21 cellular contexts compared by ENCODE assay signal in genomic region chr15:22265056-22265945, GRCh38.
DNase-seq lines count a peak whose midpoint lies in the region; ATAC-seq and TF ChIP-seq lines count a peak whose summit lies in the region.
"Had no signal": no experiment of that assay in that cellular context is flagged by ENCODE, and none has a peak within 500 bp of the region (broad histone marks: within the 10 kb centered on the region; RNA-seq: fewer than 3 reads in every experiment).

No MANE protein-coding gene starts in this region.

- H3K4me1 Mint-ChIP-seq in activated CD4-positive, alpha-beta T cell treated with anti-CD3 and anti-CD28 coated beads for 36 hours, result peaks cover 10% of the 10 kb centered on the region
- H3K4me1 Mint-ChIP-seq in activated CD4-positive, alpha-beta T cell treated with anti-CD3 and anti-CD28 coated beads, Interleukin-2, amount 10 ng/mL, durations not matched to agents 7 days and 5 days, result peaks cover 12% of the 10 kb centered on the region
- peaks cover 11% of the 10 kb centered on the region for H3K4me1 Mint-ChIP-seq in CD4-positive, alpha-beta T cell (ENCODE audit: low read depth)
- peaks cover 9% of the 10 kb centered on the region for H3K4me1 Mint-ChIP-seq in activated CD8-positive, alpha-beta T cell treated with anti-CD3 and anti-CD28 coated beads, Interleukin-2, amount 10 ng/mL, durations not matched to agents 7 days and 5 days (ENCODE audit: low read depth)
- H3K4me1 Mint-ChIP-seq in naive thymus-derived CD4-positive, alpha-beta T cell, result peaks cover 6 to 13% (median 12%) of the 10 kb centered on the region in 7 donors

- H3K4me3 ChIP-seq in naive thymus-derived CD4-positive, alpha-beta T cell (ENCODE audit: low read length), result no peak overlapping the region
- no peak overlapping the region for H3K4me3 ChIP-seq in vagina
- H3K4me3 ChIP-seq: BLaER1 treated with 17β-estradiol and CSF1 and Interleukin-3, amounts not matched to agents 10 nM and 100 nM; body of pancreas; coronary artery; SJSA1; tibial nerve had no signal

- TF ChIP-seq POLR2A in vagina (IDR thresholded peaks at IDR 0.05), result no peak

- peaks cover 3% of the 10 kb centered on the region for H3K27me3 ChIP-seq in CD4-positive, alpha-beta T cell (ENCODE audit: control insufficient read depth, insufficient read depth, low read length)
- no peaks in the 10 kb centered on the region for H3K27me3 ChIP-seq in naive thymus-derived CD4-positive, alpha-beta T cell (ENCODE audit: control insufficient read depth in 2 of 2, insufficient read depth in 2 of 2, low read length in 2 of 2)
- H3K27me3 ChIP-seq in foreskin keratinocyte, result no peaks in the 10 kb centered on the region
- no peaks in the 10 kb centered on the region for H3K27me3 ChIP-seq in vagina
- H3K27me3 ChIP-seq: body of pancreas, SJSA1, tibial nerve had no signal

- POLR2A ChIA-PET in activated CD4-positive, alpha-beta T cell treated with anti-CD3 and anti-CD28 coated beads for 36 hours (lab: Charles Lee), result no interaction called here
- POLR2A ChIA-PET in activated CD4-positive, alpha-beta T cell treated with anti-CD3 and anti-CD28 coated beads, Interleukin-2, amount 10 ng/mL, durations not matched to agents 7 days and 5 days (lab: Charles Lee), result no interaction called here
- POLR2A ChIA-PET in CD4-positive, alpha-beta T cell (lab: Charles Lee), result interaction anchor here (1.0 kb wide), 1 partner anchor 44 kb away, joined by 6 read pairs; no protein-coding TSS in a partner anchor
- POLR2A ChIA-PET in activated CD8-positive, alpha-beta T cell treated with anti-CD3 and anti-CD28 coated beads, Interleukin-2, amount 10 ng/mL, durations not matched to agents 7 days and 5 days (lab: Charles Lee), result no interaction called here
- POLR2A ChIA-PET in naive thymus-derived CD4-positive, alpha-beta T cell (lab: Charles Lee), result no interaction called here

- no peaks in the 10 kb centered on the region for H3K9me3 ChIP-seq in CD4-positive, alpha-beta T cell (ENCODE audit: control insufficient read depth, low read length)
- H3K9me3 ChIP-seq in naive thymus-derived CD4-positive, alpha-beta T cell (ENCODE audit: control insufficient read depth in 2 of 3, low read length in 3 of 3), result no peaks in the 10 kb centered on the region
- H3K9me3 ChIP-seq in vagina, result no peaks in the 10 kb centered on the region
- H3K9me3 ChIP-seq: BLaER1 treated with 17β-estradiol and CSF1 and Interleukin-3, amounts not matched to agents 10 nM and 100 nM; body of pancreas; SJSA1; tibial nerve had no signal

- peak; percentile 60 for ATAC-seq in activated CD4-positive, alpha-beta T cell treated with anti-CD3 and anti-CD28 coated beads for 36 hours
- peak; percentile 29 for ATAC-seq in CD4-positive, alpha-beta T cell (ENCODE audit: poor library complexity)
- peak; percentile 13 for ATAC-seq in activated CD8-positive, alpha-beta T cell treated with anti-CD3 and anti-CD28 coated beads, Interleukin-2, amount 10 ng/mL, durations not matched to agents 7 days and 5 days
- peak; percentile 33 for ATAC-seq in naive thymus-derived CD4-positive, alpha-beta T cell
- ATAC-seq in foreskin keratinocyte, result no peak
- ATAC-seq: left colon, sciatic nerve had no signal

- TF ChIP-seq CTCF in CD4-positive, alpha-beta T cell (IDR thresholded peaks at IDR 0.05), result no peak
- no peak for TF ChIP-seq CTCF in foreskin keratinocyte (conservative IDR thresholded peaks at IDR 0.05)
- no peak for TF ChIP-seq CTCF in vagina (IDR thresholded peaks at IDR 0.05)

- H3K4me1 ChIP-seq in naive thymus-derived CD4-positive, alpha-beta T cell (ENCODE audit: control insufficient read depth in 2 of 2, insufficient read depth in 2 of 2, low read length in 2 of 2), result peaks cover 17 to 40% of the 10 kb centered on the region in 2 donors
- H3K4me1 ChIP-seq in foreskin keratinocyte (no peaks in the 10 kb centered on the region), vagina (no peaks in the 10 kb centered on the region)
- H3K4me1 ChIP-seq: body of pancreas, SJSA1, tibial nerve had no signal

- no peaks in the 10 kb centered on the region for H3K36me3 Mint-ChIP-seq in activated CD4-positive, alpha-beta T cell treated with anti-CD3 and anti-CD28 coated beads for 36 hours (ENCODE audit: low read depth)
- H3K36me3 Mint-ChIP-seq in activated CD4-positive, alpha-beta T cell treated with anti-CD3 and anti-CD28 coated beads, Interleukin-2, amount 10 ng/mL, durations not matched to agents 7 days and 5 days (ENCODE audit: low read depth), result no peaks in the 10 kb centered on the region
- no peaks in the 10 kb centered on the region for H3K36me3 Mint-ChIP-seq in CD4-positive, alpha-beta T cell (ENCODE audit: low read depth)
- H3K36me3 Mint-ChIP-seq in activated CD8-positive, alpha-beta T cell treated with anti-CD3 and anti-CD28 coated beads, Interleukin-2, amount 10 ng/mL, durations not matched to agents 7 days and 5 days (ENCODE audit: low read depth), result no peaks in the 10 kb centered on the region
- no peaks in the 10 kb centered on the region for H3K36me3 Mint-ChIP-seq in naive thymus-derived CD4-positive, alpha-beta T cell
- H3K36me3 Mint-ChIP-seq: activated naive CD8-positive, alpha-beta T cell treated with anti-CD3 and anti-CD28 coated beads for 36 hours had no signal

- H3K9me3 Mint-ChIP-seq in activated CD4-positive, alpha-beta T cell treated with anti-CD3 and anti-CD28 coated beads for 36 hours (ENCODE audit: low read depth), result no peaks in the 10 kb centered on the region
- no peaks in the 10 kb centered on the region for H3K9me3 Mint-ChIP-seq in activated CD4-positive, alpha-beta T cell treated with anti-CD3 and anti-CD28 coated beads, Interleukin-2, amount 10 ng/mL, durations not matched to agents 7 days and 5 days
- H3K9me3 Mint-ChIP-seq in CD4-positive, alpha-beta T cell, result no peaks in the 10 kb centered on the region
- H3K9me3 Mint-ChIP-seq in activated CD8-positive, alpha-beta T cell treated with anti-CD3 and anti-CD28 coated beads, Interleukin-2, amount 10 ng/mL, durations not matched to agents 7 days and 5 days (ENCODE audit: insufficient read depth), result no peaks in the 10 kb centered on the region
- no peaks in the 10 kb centered on the region for H3K9me3 Mint-ChIP-seq in naive thymus-derived CD4-positive, alpha-beta T cell
- H3K9me3 Mint-ChIP-seq: activated naive CD8-positive, alpha-beta T cell treated with anti-CD3 and anti-CD28 coated beads for 36 hours had no signal

- intact Hi-C loops in activated CD4-positive, alpha-beta T cell treated with anti-CD3 and anti-CD28 coated beads for 36 hours (cut with DNase I, micrococcal nuclease), result loop anchor here (2.0 to 5.0 kb wide), 3 partner anchors 16 to 1873 kb away; no protein-coding TSS in a partner anchor
- intact Hi-C loops in CD4-positive, alpha-beta T cell (cut with DNase I, micrococcal nuclease), result loop anchor here in 1 of 2 experiments (2.0 kb wide), 1 partner anchor 18 kb away; no protein-coding TSS in a partner anchor
- intact Hi-C loops in naive thymus-derived CD4-positive, alpha-beta T cell (cut with micrococcal nuclease), result no loop called here
- intact Hi-C loops in vagina (cut with DNase I), result no loop called here

- no peaks in the 10 kb centered on the region for H3K27me3 Mint-ChIP-seq in activated CD4-positive, alpha-beta T cell treated with anti-CD3 and anti-CD28 coated beads for 36 hours
- peaks cover 5% of the 10 kb centered on the region for H3K27me3 Mint-ChIP-seq in activated CD4-positive, alpha-beta T cell treated with anti-CD3 and anti-CD28 coated beads, Interleukin-2, amount 10 ng/mL, durations not matched to agents 7 days and 5 days
- peaks cover 10% of the 10 kb centered on the region for H3K27me3 Mint-ChIP-seq in CD4-positive, alpha-beta T cell
- H3K27me3 Mint-ChIP-seq in activated CD8-positive, alpha-beta T cell treated with anti-CD3 and anti-CD28 coated beads, Interleukin-2, amount 10 ng/mL, durations not matched to agents 7 days and 5 days (ENCODE audit: low read depth), result peaks cover 2% of the 10 kb centered on the region
- H3K27me3 Mint-ChIP-seq in naive thymus-derived CD4-positive, alpha-beta T cell, result peaks cover 0 to 12% (median 5%) of the 10 kb centered on the region in 5 donors

- no peak overlapping the region for H3K27ac Mint-ChIP-seq in activated CD4-positive, alpha-beta T cell treated with anti-CD3 and anti-CD28 coated beads for 36 hours
- H3K27ac Mint-ChIP-seq in activated CD4-positive, alpha-beta T cell treated with anti-CD3 and anti-CD28 coated beads, Interleukin-2, amount 10 ng/mL, durations not matched to agents 7 days and 5 days, result no peak overlapping the region
- no peak overlapping the region for H3K27ac Mint-ChIP-seq in CD4-positive, alpha-beta T cell
- no peak overlapping the region for H3K27ac Mint-ChIP-seq in activated CD8-positive, alpha-beta T cell treated with anti-CD3 and anti-CD28 coated beads, Interleukin-2, amount 10 ng/mL, durations not matched to agents 7 days and 5 days
- no peak overlapping the region for H3K27ac Mint-ChIP-seq in naive thymus-derived CD4-positive, alpha-beta T cell
- H3K27ac Mint-ChIP-seq: activated naive CD8-positive, alpha-beta T cell treated with anti-CD3 and anti-CD28 coated beads for 36 hours had no signal

- CTCF ChIA-PET in activated CD4-positive, alpha-beta T cell treated with anti-CD3 and anti-CD28 coated beads for 36 hours (lab: Charles Lee), result interaction anchor here (0.9 kb wide), 1 partner anchor 42 kb away, joined by 3 read pairs; no protein-coding TSS in a partner anchor
- CTCF ChIA-PET in activated CD4-positive, alpha-beta T cell treated with anti-CD3 and anti-CD28 coated beads, Interleukin-2, amount 10 ng/mL, durations not matched to agents 7 days and 5 days (lab: Charles Lee), result no interaction called here
- CTCF ChIA-PET in CD4-positive, alpha-beta T cell (lab: Charles Lee), result no interaction called here
- CTCF ChIA-PET in activated CD8-positive, alpha-beta T cell treated with anti-CD3 and anti-CD28 coated beads, Interleukin-2, amount 10 ng/mL, durations not matched to agents 7 days and 5 days (lab: Charles Lee), result interaction anchor here (2.2 kb wide), 1 partner anchor 42 kb away, joined by 9 read pairs; no protein-coding TSS in a partner anchor
- CTCF ChIA-PET in naive thymus-derived CD4-positive, alpha-beta T cell (lab: Charles Lee), result no interaction called here

- no peaks in the 10 kb centered on the region for H3K36me3 ChIP-seq in naive thymus-derived CD4-positive, alpha-beta T cell (ENCODE audit: control insufficient read depth in 2 of 3, insufficient read depth in 3 of 3, low read length in 3 of 3)
- H3K36me3 ChIP-seq in vagina, result no peaks in the 10 kb centered on the region
- H3K36me3 ChIP-seq: BLaER1 treated with 17β-estradiol and CSF1 and Interleukin-3, amounts not matched to agents 10 nM and 100 nM; SJSA1; tibial nerve had no signal

- H3K27ac ChIP-seq in CD4-positive, alpha-beta T cell (ENCODE audit: low read depth, low read length), result no peak overlapping the region
- peak overlapping the region; percentile 15 for H3K27ac ChIP-seq in naive thymus-derived CD4-positive, alpha-beta T cell (ENCODE audit: low read depth, low read length)
- no peak overlapping the region for H3K27ac ChIP-seq in foreskin keratinocyte
- H3K27ac ChIP-seq in vagina, result no peak overlapping the region
- H3K27ac ChIP-seq: BLaER1 treated with 17β-estradiol and CSF1 and Interleukin-3, amounts not matched to agents 10 nM and 100 nM; body of pancreas; coronary artery; SJSA1; tibial nerve had no signal

- H3K4me3 Mint-ChIP-seq in activated CD4-positive, alpha-beta T cell treated with anti-CD3 and anti-CD28 coated beads for 36 hours, result no peak overlapping the region
- H3K4me3 Mint-ChIP-seq in activated CD4-positive, alpha-beta T cell treated with anti-CD3 and anti-CD28 coated beads, Interleukin-2, amount 10 ng/mL, durations not matched to agents 7 days and 5 days, result no peak overlapping the region
- no peak overlapping the region for H3K4me3 Mint-ChIP-seq in CD4-positive, alpha-beta T cell
- H3K4me3 Mint-ChIP-seq in activated CD8-positive, alpha-beta T cell treated with anti-CD3 and anti-CD28 coated beads, Interleukin-2, amount 10 ng/mL, durations not matched to agents 7 days and 5 days, result no peak overlapping the region
- H3K4me3 Mint-ChIP-seq in naive thymus-derived CD4-positive, alpha-beta T cell, result no peak overlapping the region
- H3K4me3 Mint-ChIP-seq: activated naive CD8-positive, alpha-beta T cell treated with anti-CD3 and anti-CD28 coated beads for 36 hours had no signal

- peak; percentile 63 for DNase-seq in activated CD4-positive, alpha-beta T cell treated with anti-CD3 and anti-CD28 coated beads for 36 hours
- no peak for DNase-seq in activated CD4-positive, alpha-beta T cell treated with anti-CD3 and anti-CD28 coated beads, Interleukin-2, amount 10 ng/mL, durations not matched to agents 7 days and 5 days
- peak in 2 of 10 experiments; percentile 30 to 51 for DNase-seq in CD4-positive, alpha-beta T cell
- no peak for DNase-seq in activated CD8-positive, alpha-beta T cell treated with anti-CD3 and anti-CD28 coated beads, Interleukin-2, amount 10 ng/mL, durations not matched to agents 7 days and 5 days
- peak in 5 of 9 donors; percentile 10 to 44 (median 28) for DNase-seq in naive thymus-derived CD4-positive, alpha-beta T cell
- no peak for DNase-seq in foreskin keratinocyte
- DNase-seq in NCI-H2227 treated with DMSO at 0.1 percent for 48 hours (lab: John Stamatoyannopoulos, UW), result no peak
- DNase-seq in vagina (ENCODE audit: extremely low spot score in 2 of 2), result no peak
- DNase-seq: activated naive CD8-positive, alpha-beta T cell treated with anti-CD3 and anti-CD28 coated beads for 36 hours; foreskin melanocyte; GOT3; left colon; NCI-H2029; NCI-H524 treated with DMSO at 0.1 percent for 48 hours; nucleus accumbens had no signal

Comparison
In these comparisons a context has a peak if more than half of its experiments do, and no peak if none do; other contexts are left out.
1. DNase-seq: peak in activated CD4-positive, alpha-beta T cell treated with anti-CD3 and anti-CD28 coated beads for 36 hours (single experiment) and naive thymus-derived CD4-positive, alpha-beta T cell (5 of 9); none in activated CD4-positive, alpha-beta T cell treated with anti-CD3 and anti-CD28 coated beads, Interleukin-2, amount 10 ng/mL, durations not matched to agents 7 days and 5 days (single experiment), activated CD8-positive, alpha-beta T cell treated with anti-CD3 and anti-CD28 coated beads, Interleukin-2, amount 10 ng/mL, durations not matched to agents 7 days and 5 days (single experiment), foreskin keratinocyte (0 of 2), NCI-H2227 treated with DMSO at 0.1 percent for 48 hours (single experiment) and vagina (0 of 2).
2. CTCF ChIA-PET loops: an anchor here in activated CD4-positive, alpha-beta T cell treated with anti-CD3 and anti-CD28 coated beads for 36 hours (0.9 kb wide) and activated CD8-positive, alpha-beta T cell treated with anti-CD3 and anti-CD28 coated beads, Interleukin-2, amount 10 ng/mL, durations not matched to agents 7 days and 5 days (2.2 kb wide); none called in activated CD4-positive, alpha-beta T cell treated with anti-CD3 and anti-CD28 coated beads, Interleukin-2, amount 10 ng/mL, durations not matched to agents 7 days and 5 days, CD4-positive, alpha-beta T cell and naive thymus-derived CD4-positive, alpha-beta T cell.
3. intact Hi-C loops: an anchor here in activated CD4-positive, alpha-beta T cell treated with anti-CD3 and anti-CD28 coated beads for 36 hours (2.0 to 5.0 kb wide); none called in naive thymus-derived CD4-positive, alpha-beta T cell and vagina.